Comparison of ENCODE assay signal across 29 cellular contexts in genomic region chr18:78494204-78494603, GRCh38.
DNase-seq lines count a peak whose midpoint lies in the region; ATAC-seq, FAIRE-seq and TF ChIP-seq lines count a peak whose summit lies in the region.
"Had no signal": no experiment of that assay in that cellular context is flagged by ENCODE, and none has a peak within 500 bp of the region (broad histone marks: within the 10 kb centered on the region; RNA-seq: fewer than 3 reads in every experiment).

No MANE protein-coding gene starts in this region.

- TF ChIP-seq CTCF in astrocyte (IDR thresholded peaks at IDR 0.05; ENCODE audit: insufficient read depth, low read depth, low read length) (no peak), nephron progenitor cell (IDR thresholded peaks at IDR 0.05) (no peak)

- no peak overlapping the region for H3K27ac ChIP-seq in astrocyte (ENCODE audit: low read depth, low read length)
- H3K27ac ChIP-seq: cardiac muscle cell, coronary artery, esophagus muscularis mucosa, parathyroid adenoma, right atrium auricular region had no signal

- no peaks in the 10 kb centered on the region for H3K79me2 ChIP-seq in astrocyte (ENCODE audit: insufficient read depth, low read length)
- H3K79me2 ChIP-seq: parathyroid adenoma had no signal

- no peaks in the 10 kb centered on the region for H3K36me3 Mint-ChIP-seq in astrocyte (ENCODE audit: low read depth, unreplicated experiment)
- H3K36me3 Mint-ChIP-seq in nephron progenitor cell (ENCODE audit: low read depth) = no peaks in the 10 kb centered on the region
- H3K36me3 Mint-ChIP-seq in activated T-helper 17 cell treated with anti-CD3 and anti-CD28 coated beads, Interleukin-2, amount 50 U/mL, for 72 hours (ENCODE audit: low read depth) = no peaks in the 10 kb centered on the region
- H3K36me3 Mint-ChIP-seq: activated CD4-positive, alpha-beta memory T cell treated with anti-CD3 and anti-CD28 coated beads for 36 hours; stimulated activated memory B cell treated with anti-CD40 and anti-IgM and Interleukin-4, amounts not matched to agents 10 μg/mL and 1 μg/mL and 100 μg/mL, for 72 hours; type B pancreatic cell had no signal

- peak; percentile 48 for DNase-seq in Caki2 (ENCODE audit: low read depth)
- peak; percentile 11 for DNase-seq in HT1080 (ENCODE audit: low read depth)
- no peak for DNase-seq in astrocyte (ENCODE audit: low read depth)
- DNase-seq in nephron progenitor cell = no peak
- DNase-seq in NCI-H226 = no peak
- DNase-seq: activated gamma-delta T cell treated with Interleukin-2 at 50 U/mL for 16 hours; amniotic stem cell; C1 segment of cervical spinal cord; DND-41; effector memory CD4-positive, alpha-beta T cell; NCI-H1092 treated with DMSO at 0.1 percent for 48 hours; NCI-H187 treated with DMSO at 0.1 percent for 48 hours; NCI-H2227 treated with DMSO at 0.1 percent for 48 hours; NCI-H748 treated with DMSO at 0.1 percent for 48 hours; RPMI8226; stimulated activated CD4-positive, alpha-beta T cell treated with anti-CD3 and anti-CD28 coated beads, Interleukin-4, amount 100 ng/mL, for 24 hours had no signal

- H3K4me3 ChIP-seq in astrocyte (ENCODE audit: insufficient read depth, low read depth, low read length) = no peak overlapping the region
- H3K4me3 ChIP-seq: cardiac muscle cell, coronary artery, esophagus muscularis mucosa, right atrium auricular region had no signal

- no peak overlapping the region for H3K4me3 Mint-ChIP-seq in astrocyte (ENCODE audit: unreplicated experiment)
- H3K4me3 Mint-ChIP-seq in nephron progenitor cell = no peak overlapping the region
- no peak overlapping the region for H3K4me3 Mint-ChIP-seq in activated T-helper 17 cell treated with anti-CD3 and anti-CD28 coated beads, Interleukin-2, amount 50 U/mL, for 72 hours
- H3K4me3 Mint-ChIP-seq: activated CD4-positive, alpha-beta memory T cell treated with anti-CD3 and anti-CD28 coated beads for 36 hours; nephron; stimulated activated memory B cell treated with anti-CD40 and anti-IgM and Interleukin-4, amounts not matched to agents 10 μg/mL and 1 μg/mL and 100 μg/mL, for 72 hours; type B pancreatic cell had no signal

- in situ Hi-C loops in Caki2 (cut with HindIII; ENCODE audit: low pct_unique_long_range_greater_than_20kb, low sequenced_read_pairs) = no loop called here

- no peaks in the 10 kb centered on the region for H3K4me1 Mint-ChIP-seq in astrocyte (ENCODE audit: low read depth, unreplicated experiment)
- H3K4me1 Mint-ChIP-seq in nephron progenitor cell = no peaks in the 10 kb centered on the region
- no peaks in the 10 kb centered on the region for H3K4me1 Mint-ChIP-seq in activated T-helper 17 cell treated with anti-CD3 and anti-CD28 coated beads, Interleukin-2, amount 50 U/mL, for 72 hours
- H3K4me1 Mint-ChIP-seq: nephron; stimulated activated memory B cell treated with anti-CD40 and anti-IgM and Interleukin-4, amounts not matched to agents 10 μg/mL and 1 μg/mL and 100 μg/mL, for 72 hours had no signal

- H3K9ac ChIP-seq in astrocyte (ENCODE audit: low read length) = no peak overlapping the region
- H3K9ac ChIP-seq: parathyroid adenoma had no signal

- peak overlapping the region; percentile 34 for H3K27ac Mint-ChIP-seq in astrocyte (ENCODE audit: unreplicated experiment)
- H3K27ac Mint-ChIP-seq in nephron progenitor cell = peak overlapping the region; percentile 68
- H3K27ac Mint-ChIP-seq in activated T-helper 17 cell treated with anti-CD3 and anti-CD28 coated beads, Interleukin-2, amount 50 U/mL, for 72 hours = no peak overlapping the region
- H3K27ac Mint-ChIP-seq: activated CD4-positive, alpha-beta memory T cell treated with anti-CD3 and anti-CD28 coated beads for 36 hours; nephron; stimulated activated memory B cell treated with anti-CD40 and anti-IgM and Interleukin-4, amounts not matched to agents 10 μg/mL and 1 μg/mL and 100 μg/mL, for 72 hours; type B pancreatic cell had no signal

- no peak overlapping the region for H2AFZ ChIP-seq in astrocyte (ENCODE audit: low read depth, low read length)
- H2AFZ ChIP-seq: parathyroid adenoma had no signal

- H3K4me2 ChIP-seq in astrocyte (ENCODE audit: low read length) = no peak overlapping the region

- no peaks in the 10 kb centered on the region for H3K27me3 Mint-ChIP-seq in astrocyte (ENCODE audit: low read depth, unreplicated experiment)
- peaks cover 4% of the 10 kb centered on the region for H3K27me3 Mint-ChIP-seq in nephron progenitor cell (ENCODE audit: low read depth, poor library complexity)
- H3K27me3 Mint-ChIP-seq in activated T-helper 17 cell treated with anti-CD3 and anti-CD28 coated beads, Interleukin-2, amount 50 U/mL, for 72 hours = no peaks in the 10 kb centered on the region
- H3K27me3 Mint-ChIP-seq: activated CD4-positive, alpha-beta memory T cell treated with anti-CD3 and anti-CD28 coated beads for 36 hours; stimulated activated memory B cell treated with anti-CD40 and anti-IgM and Interleukin-4, amounts not matched to agents 10 μg/mL and 1 μg/mL and 100 μg/mL, for 72 hours had no signal

- peaks cover 19% of the 10 kb centered on the region for H3K9me3 ChIP-seq in astrocyte (ENCODE audit: insufficient read depth, low read depth, low read length)
- H3K9me3 ChIP-seq: right atrium auricular region had no signal

- H3K27me3 ChIP-seq in astrocyte (ENCODE audit: insufficient read depth, low read length) = no peaks in the 10 kb centered on the region
- H3K27me3 ChIP-seq: cardiac muscle cell, esophagus muscularis mucosa, right atrium auricular region had no signal

- ATAC-seq in GM18868 (IDR thresholded peaks at IDR 0.05; ENCODE audit: unreplicated experiment) = no peak
- no peak for ATAC-seq in activated T-helper 17 cell treated with anti-CD3 and anti-CD28 coated beads, Interleukin-2, amount 50 U/mL, for 72 hours (replicated peaks)
- ATAC-seq: activated CD4-positive, CD25-positive, alpha-beta regulatory T cell treated with anti-CD3 and anti-CD28 coated beads, Interleukin-2, amount 50 U/mL, for 24 hours; stimulated activated memory B cell treated with anti-CD40 and anti-IgM and Interleukin-4, amounts not matched to agents 10 μg/mL and 1 μg/mL and 100 μg/mL, for 72 hours had no signal

- no peaks in the 10 kb centered on the region for H4K20me1 ChIP-seq in astrocyte (ENCODE audit: insufficient read depth, low read length)

- H3K36me3 ChIP-seq in astrocyte (ENCODE audit: insufficient read depth, low read length) = no peaks in the 10 kb centered on the region
- H3K36me3 ChIP-seq: cardiac muscle cell, esophagus muscularis mucosa, right atrium auricular region had no signal

- no peaks in the 10 kb centered on the region for H3K4me1 ChIP-seq in astrocyte (ENCODE audit: insufficient read depth, low read length)
- H3K4me1 ChIP-seq: esophagus muscularis mucosa, parathyroid adenoma, right atrium auricular region had no signal

- no peak for FAIRE-seq in astrocyte (lab: Jason Lieb, UNC)
- FAIRE-seq: frontal cortex had no signal

- H3K9me3 Mint-ChIP-seq in astrocyte (ENCODE audit: unreplicated experiment) (peaks cover 8% of the 10 kb centered on the region), nephron progenitor cell (peaks cover 20% of the 10 kb centered on the region)
- no peaks in the 10 kb centered on the region for H3K9me3 Mint-ChIP-seq in activated T-helper 17 cell treated with anti-CD3 and anti-CD28 coated beads, Interleukin-2, amount 50 U/mL, for 72 hours

Comparison
In these comparisons a context has a peak if more than half of its experiments do, and no peak if none do; other contexts are left out.
1. DNase-seq: peak in Caki2 (single experiment) and HT1080 (single experiment); none in astrocyte (single experiment), nephron progenitor cell (single experiment) and NCI-H226 (single experiment).